ENCODE assay signal across 8 cellular contexts in genomic region chr20:45911486-45912343, GRCh38. TPM values are rescaled to one million over a fixed set of nuclear protein-coding genes. Genes with fewer than 3 reads are reported as not detected.
DNase-seq lines count a peak whose midpoint lies in the region; ATAC-seq and TF ChIP-seq lines count a peak whose summit lies in the region.

TSS of gene PLTP (minus strand) at chr20:45912155. CDS start at chr20:45911452, 703 bp downstream.

- H3K4me3 ChIP-seq in Loucy (ENCODE audit: low read length, poor library complexity, severe bottlenecking) = peak within 1 kb of the TSS; percentile 67
- H3K4me3 ChIP-seq in fibroblast of pulmonary artery (replicated peaks; ENCODE audit: low read depth, low read length) = peak within 1 kb of the TSS; percentile 71
- H3K4me3 ChIP-seq in tibial artery = peak within 1 kb of the TSS; percentile 50 to 58

- H3K27ac ChIP-seq in tibial artery = peak within 1 kb of the TSS; percentile 38 to 72

- H3K9me3 ChIP-seq in Loucy (ENCODE audit: insufficient read depth, low read depth, low read length) (no peaks in the 10 kb centered on the region), tibial artery (no peaks in the 10 kb centered on the region)

- H3K9me2 ChIP-seq in Loucy (replicated peaks; ENCODE audit: low read depth, low read length) = no peaks in the 10 kb centered on the region

- peaks cover 14% of the 10 kb centered on the region for H3K27me3 Mint-ChIP-seq in activated T-cell treated with anti-CD3 and anti-CD28 coated beads, Interleukin-2, amount 50 U/mL, for 4 hours (ENCODE audit: low read depth)

- H4K20me1 ChIP-seq in Loucy (ENCODE audit: insufficient read depth, low read length, poor library complexity, severe bottlenecking) = no peaks in the 10 kb centered on the region

- H3K9ac ChIP-seq in Loucy (ENCODE audit: low read depth, low read length, poor library complexity, severe bottlenecking) = peak within 1 kb of the TSS; percentile 21

- TF ChIP-seq CTCF in Loucy (conservative IDR thresholded peaks at IDR 0.05; ENCODE audit: low read length) (no peak), fibroblast of pulmonary artery (IDR thresholded peaks at IDR 0.05; ENCODE audit: low read length, missing control alignments) (no peak), tibial artery (IDR thresholded peaks at IDR 0.05) (no peak)

- H3K9me3 Mint-ChIP-seq in activated T-cell treated with anti-CD3 and anti-CD28 coated beads, Interleukin-2, amount 50 U/mL, for 4 hours = no peaks in the 10 kb centered on the region

- ATAC-seq in activated T-cell treated with anti-CD3 and anti-CD28 coated beads, Interleukin-2, amount 50 U/mL, for 4 hours = no peak
- ATAC-seq in HG03354 (IDR thresholded peaks at IDR 0.05; ENCODE audit: poor library complexity, severe bottlenecking, unreplicated experiment) (no peak), HG03439 (IDR thresholded peaks at IDR 0.05; ENCODE audit: unreplicated experiment) (no peak)

- H3K4me1 Mint-ChIP-seq in activated T-cell treated with anti-CD3 and anti-CD28 coated beads, Interleukin-2, amount 50 U/mL, for 4 hours (ENCODE audit: low read depth) = peaks cover 18% of the 10 kb centered on the region

- peaks cover 9% of the 10 kb centered on the region for H3K4me1 ChIP-seq in Loucy (ENCODE audit: insufficient read depth, low read length, poor library complexity, severe bottlenecking)
- H3K4me1 ChIP-seq in tibial artery = peaks cover 0 to 20% (median 20%) of the 10 kb centered on the region in 4 donors

- intact Hi-C loops in tibial artery (cut with DNase I; ENCODE audit: low total_unique reads) = no loop called here

- peak within 1 kb of the TSS; percentile 78 for H3K4me3 Mint-ChIP-seq in activated T-cell treated with anti-CD3 and anti-CD28 coated beads, Interleukin-2, amount 50 U/mL, for 4 hours

- no peaks in the 10 kb centered on the region for H3K79me2 ChIP-seq in Loucy (ENCODE audit: insufficient read depth, low read length)

- H3K36me3 ChIP-seq in Loucy (ENCODE audit: insufficient read depth, low read length) = no peaks in the 10 kb centered on the region
- no peaks in the 10 kb centered on the region for H3K36me3 ChIP-seq in tibial artery

- H3K36me3 Mint-ChIP-seq in activated T-cell treated with anti-CD3 and anti-CD28 coated beads, Interleukin-2, amount 50 U/mL, for 4 hours (ENCODE audit: insufficient read depth) = no peaks in the 10 kb centered on the region

- H3K4me2 ChIP-seq in Loucy (ENCODE audit: low read depth, low read length, poor library complexity, severe bottlenecking) = peak within 1 kb of the TSS; percentile 73

- peak; percentile 19 for DNase-seq in DMS114 treated with DMSO at 0.1 percent for 48 hours (lab: John Stamatoyannopoulos, UW; ENCODE audit: unreplicated experiment)
- no peak for DNase-seq in activated T-cell treated with anti-CD3 and anti-CD28 coated beads, Interleukin-2, amount 50 U/mL, for 4 hours
- DNase-seq in fibroblast of pulmonary artery (ENCODE audit: low read depth) = peak; percentile 75
- DNase-seq in myocyte (ENCODE audit: low read depth) = peak; percentile 58
- peak; percentile 77 to 88 for DNase-seq in tibial artery

- no peaks in the 10 kb centered on the region for H3F3A ChIP-seq in Loucy (ENCODE audit: low read depth)

- H3K27me3 ChIP-seq in Loucy (ENCODE audit: insufficient read depth, low read length, poor library complexity, severe bottlenecking) (no peaks in the 10 kb centered on the region), tibial artery (peaks cover 0 to 13% of the 10 kb centered on the region in 2 donors)

- H2AFZ ChIP-seq in Loucy (ENCODE audit: low read length) = peak within 1 kb of the TSS; percentile 26

RNA-seq across cellular contexts. Expression of gene PLTP, which starts in this region (rescaled TPM):
- total RNA-seq in activated T-cell treated with anti-CD3 and anti-CD28 coated beads, Interleukin-2, amount 50 U/mL, for 4 hours = 1 to 10 TPM; 3.1 to 4.2 (median 3.3) TPM
- total RNA-seq in myocyte = 12.9 and 14.2 TPM in 2 replicates
- polyA plus RNA-seq in myocyte (2012) = 14.9 TPM
